In the genomic region with DNA sequence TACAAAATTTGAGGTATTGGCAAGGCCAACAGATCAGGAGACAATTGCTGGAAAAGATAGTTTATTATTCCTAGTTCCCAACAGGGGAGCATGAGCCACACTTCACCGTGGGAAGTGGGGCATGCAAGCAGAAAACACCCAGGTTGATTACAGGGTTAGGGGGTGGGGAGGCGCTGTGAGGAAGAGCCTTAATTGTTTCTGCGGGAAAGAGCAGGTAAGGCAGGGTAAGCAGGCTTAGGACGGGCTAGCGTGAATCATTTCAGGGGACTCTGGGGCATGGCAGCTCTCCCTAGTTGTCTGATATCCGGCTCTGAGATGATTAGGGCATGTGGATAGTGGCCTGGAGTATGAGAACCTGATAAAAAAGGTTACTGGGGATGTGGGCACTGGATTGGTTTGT, we compare ENCODE assay signal across 11 cellular contexts. TPM values are rescaled to one million over a fixed set of nuclear protein-coding genes. Genes with fewer than 3 reads are reported as not detected.
"Had no signal": no experiment of that assay in that cellular context is flagged by ENCODE, and none has a peak within 500 bp of the region (broad histone marks: within the 10 kb centered on the region; RNA-seq: fewer than 3 reads in every experiment).

No MANE protein-coding gene starts in this region.

- DNase-seq: GM23248, H9, HCEC 1CT, HFFc6, KBM-7 had no signal

- H3K4me3 Mint-ChIP-seq: H9, HFFc6, IgD-negative memory B cell had no signal

- H3K27ac Mint-ChIP-seq: H9, HFFc6 had no signal

- H3K9me3 Mint-ChIP-seq: H9, HFFc6, IgD-negative memory B cell had no signal

- H3K4me3 ChIP-seq: GM23248 had no signal

- ATAC-seq: HepG2 had no signal

- H3K27ac ChIP-seq: GM23248, HL-60, KMS-11 had no signal

RNA-seq across cellular contexts. Expression of a gene that starts 20.7 kb away (rescaled TPM):
- total RNA-seq: GM23248, HepG2, HFFc6, HT1080 had no signal

RNA-seq across cellular contexts. Expression of a gene that starts 49.6 kb away (rescaled TPM):
- total RNA-seq: GM23248, H1, H9, HFFc6, HT1080 had no signal
